8 cellular contexts compared by ENCODE assay signal in the genomic region with DNA sequence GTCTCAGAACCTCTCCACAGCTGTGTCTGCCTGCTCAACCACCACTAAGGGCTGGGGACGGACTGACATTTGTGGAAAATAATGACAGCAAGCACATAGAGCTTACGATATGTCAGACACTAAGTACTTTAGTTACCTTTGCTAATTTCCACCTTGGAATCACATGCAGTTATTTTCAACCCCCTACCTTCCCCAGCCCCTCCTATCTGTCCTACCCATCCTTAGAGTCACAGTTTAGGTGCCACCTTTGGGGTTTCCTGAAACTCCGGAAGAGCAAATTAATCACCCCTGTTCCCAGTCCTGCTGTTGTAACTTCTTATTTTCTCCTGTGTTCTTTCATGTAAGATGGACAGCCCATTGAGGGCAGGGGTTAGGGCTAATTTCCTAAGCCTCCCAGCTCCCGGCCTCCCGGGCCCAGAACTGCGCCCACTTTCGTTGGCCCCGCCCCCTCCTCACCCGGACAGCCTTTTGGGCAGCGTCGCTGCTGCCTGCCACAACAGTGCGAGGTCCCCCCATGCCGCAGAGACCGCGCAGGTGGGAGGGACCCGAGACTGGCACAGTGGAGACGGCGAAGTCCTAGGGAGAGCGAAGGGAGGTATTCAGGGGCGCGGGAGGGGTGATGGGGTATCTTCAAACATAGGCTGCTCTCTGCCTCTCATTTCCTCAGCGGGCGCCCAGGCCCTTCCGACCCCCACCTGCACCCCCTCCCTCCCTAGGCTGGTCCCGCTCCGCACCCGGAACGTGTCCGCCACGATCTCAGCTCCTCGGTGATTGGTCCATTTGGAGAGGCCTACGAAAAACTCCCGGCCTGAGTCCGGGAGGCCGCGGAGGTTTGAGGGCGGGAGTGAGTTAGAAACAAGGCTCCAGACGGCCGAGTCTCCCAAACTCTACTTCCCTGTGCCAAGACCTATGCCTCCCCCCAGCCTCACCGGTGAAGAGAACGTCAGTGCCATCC. TPM values are rescaled to one million over a fixed set of nuclear protein-coding genes. Genes with fewer than 3 reads are reported as not detected.
DNase-seq lines count a peak whose midpoint lies in the region; ATAC-seq and TF ChIP-seq lines count a peak whose summit lies in the region.
"Had no signal": no experiment of that assay in that cellular context is flagged by ENCODE, and none has a peak within 500 bp of the region (broad histone marks: within the 10 kb centered on the region; RNA-seq: fewer than 3 reads in every experiment).

No MANE protein-coding gene starts in this region.

- H4K20me1 ChIP-seq in GM23248 (ENCODE audit: insufficient read depth) (no peaks in the 10 kb centered on the region), SU-DHL-6 (ENCODE audit: low read depth, low read length) (no peaks in the 10 kb centered on the region)

- H3K9ac ChIP-seq in GM23248: peak overlapping the region; percentile 81
- H3K9ac ChIP-seq in SU-DHL-6 (ENCODE audit: low read length): no peak overlapping the region

- H3K27ac ChIP-seq in GM23248: no peak overlapping the region
- H3K27ac ChIP-seq in SU-DHL-6 (ENCODE audit: low read depth, low read length): peak overlapping the region; percentile 28; the same call in 1 of the 2 replicates

- H3K4me2 ChIP-seq in GM23248 (ENCODE audit: unreplicated experiment) (peak overlapping the region; percentile 87), SU-DHL-6 (ENCODE audit: low read depth, low read length, poor library complexity, severe bottlenecking) (peak overlapping the region; percentile 4)

- H3F3A ChIP-seq in GM23248 (ENCODE audit: insufficient read depth) (peaks cover 28% of the 10 kb centered on the region), SU-DHL-6 (ENCODE audit: insufficient read depth) (peaks cover 28% of the 10 kb centered on the region)

- H3K4me3 ChIP-seq in GM23248 (peak overlapping the region; percentile 75), SU-DHL-6 (ENCODE audit: insufficient read depth, low read length, poor library complexity, severe bottlenecking) (no peak overlapping the region)

- ATAC-seq in stimulated activated effector memory CD8-positive, alpha-beta T cell treated with anti-CD3 and anti-CD28 coated beads, Interleukin-12 subunit alpha, Interleukin-12 subunit beta, amount 100 ng/mL, for 72 hours: no peak

- peaks cover 12% of the 10 kb centered on the region for H3K9me3 Mint-ChIP-seq in glutamatergic neuron (ENCODE audit: unreplicated experiment)
- no peaks in the 10 kb centered on the region for H3K9me3 Mint-ChIP-seq in stimulated activated effector memory CD8-positive, alpha-beta T cell treated with anti-CD3 and anti-CD28 coated beads, Interleukin-12 subunit alpha, Interleukin-12 subunit beta, amount 100 ng/mL, for 72 hours

- H3K79me2 ChIP-seq in GM23248 (ENCODE audit: insufficient read depth) (peaks cover 12% of the 10 kb centered on the region), SU-DHL-6 (ENCODE audit: insufficient read depth, low read length) (no peaks in the 10 kb centered on the region)

- H3K36me3 ChIP-seq in GM23248 (ENCODE audit: low read depth) (peaks cover 35% of the 10 kb centered on the region), SU-DHL-6 (ENCODE audit: low read length) (peaks cover 10% of the 10 kb centered on the region; the same call in 1 of the 2 replicates)

- H3K9me3 ChIP-seq in GM23248 (ENCODE audit: low read depth) (no peaks in the 10 kb centered on the region), SU-DHL-6 (ENCODE audit: insufficient read depth, low read length) (no peaks in the 10 kb centered on the region)

- peaks cover 6% of the 10 kb centered on the region; the same call in 1 of the 2 replicates for H3K4me1 ChIP-seq in GM23248 (ENCODE audit: insufficient read depth)

- H3K4me1 Mint-ChIP-seq in glutamatergic neuron (ENCODE audit: low read depth, unreplicated experiment): peaks cover 6% of the 10 kb centered on the region
- H3K4me1 Mint-ChIP-seq in stimulated activated effector memory CD8-positive, alpha-beta T cell treated with anti-CD3 and anti-CD28 coated beads, Interleukin-12 subunit alpha, Interleukin-12 subunit beta, amount 100 ng/mL, for 72 hours: peaks cover 61% of the 10 kb centered on the region

- WGBS in GM23248 (ENCODE audit: low coverage in 1 of 2, low lambda C conversion rate in 2 of 2, missing lambda C conversion rate in 2 of 2), 2 experiments: 47 to 52% methylated on average over 31 to 41 of the region's 41 CpGs

- H3K27me3 Mint-ChIP-seq in glutamatergic neuron (ENCODE audit: unreplicated experiment): peaks cover 17% of the 10 kb centered on the region

- peak overlapping the region; percentile 28 for H3K27ac Mint-ChIP-seq in glutamatergic neuron (ENCODE audit: unreplicated experiment)
- H3K27ac Mint-ChIP-seq in stimulated activated effector memory CD8-positive, alpha-beta T cell treated with anti-CD3 and anti-CD28 coated beads, Interleukin-12 subunit alpha, Interleukin-12 subunit beta, amount 100 ng/mL, for 72 hours: peak overlapping the region; percentile 91

- TF ChIP-seq CTCF in SU-DHL-6 (IDR thresholded peaks at IDR 0.05; ENCODE audit: insufficient read depth, low read length, poor library complexity, severe bottlenecking) (no peak), glutamatergic neuron (IDR thresholded peaks at IDR 0.05; ENCODE audit: partially characterized antibody, unreplicated experiment) (no peak)

- H3K27me3 ChIP-seq in GM23248 (replicated peaks; ENCODE audit: insufficient read depth) (no peaks in the 10 kb centered on the region), SU-DHL-6 (ENCODE audit: low read length) (no peaks in the 10 kb centered on the region)

- H2AFZ ChIP-seq in GM23248 (peak overlapping the region; percentile 70), SU-DHL-6 (ENCODE audit: low read depth, low read length, severe bottlenecking) (no peak overlapping the region)

- H3K4me3 Mint-ChIP-seq in glutamatergic neuron (ENCODE audit: unreplicated experiment): peak overlapping the region; percentile 98
- H3K4me3 Mint-ChIP-seq in stimulated activated effector memory CD8-positive, alpha-beta T cell treated with anti-CD3 and anti-CD28 coated beads, Interleukin-12 subunit alpha, Interleukin-12 subunit beta, amount 100 ng/mL, for 72 hours: peak overlapping the region; percentile 87

- H3K36me3 Mint-ChIP-seq in glutamatergic neuron (ENCODE audit: unreplicated experiment): peaks cover 14% of the 10 kb centered on the region
- H3K36me3 Mint-ChIP-seq in stimulated activated effector memory CD8-positive, alpha-beta T cell treated with anti-CD3 and anti-CD28 coated beads, Interleukin-12 subunit alpha, Interleukin-12 subunit beta, amount 100 ng/mL, for 72 hours: peaks cover 55% of the 10 kb centered on the region

- H3K9me2 ChIP-seq in GM23248 (ENCODE audit: insufficient read depth): no peaks in the 10 kb centered on the region
- no peaks in the 10 kb centered on the region for H3K9me2 ChIP-seq in SU-DHL-6 (replicated peaks; ENCODE audit: insufficient read depth, low read length)

- DNase-seq in GM23248 (peak; percentile 57), glutamatergic neuron (no peak), inferior parietal cortex (ENCODE audit: extremely low spot score) (no peak), EL (no peak), HuH-7 (ENCODE audit: low spot score) (no peak)
- DNase-seq in stimulated activated effector memory CD8-positive, alpha-beta T cell treated with anti-CD3 and anti-CD28 coated beads, Interleukin-12 subunit alpha, Interleukin-12 subunit beta, amount 100 ng/mL, for 72 hours (ENCODE audit: low spot score in 2 of 2): no peak
- DNase-seq: SW 1271 had no signal

- in situ Hi-C loops in GM23248 (cut with MboI): no loop called here

RNA-seq across cellular contexts. Expression of a gene that starts 1.1 kb away (rescaled TPM):
- total RNA-seq in GM23248 (2014; rRNA removed; shearing (Covaris generic)): 76.6 and 93.3 TPM in 2 replicates
- 77.7 and 90.2 TPM in 2 replicates for polyA plus RNA-seq in GM23248 (2016; fragmentation: Nextera tagmentation; extraction: Ambion mirVana)
- 266 TPM for total RNA-seq in glutamatergic neuron (ENCODE audit: unreplicated experiment)

RNA-seq across cellular contexts. Expression of a gene that starts 4.8 kb away (rescaled TPM):
- not detected in 2 replicates for total RNA-seq in GM23248 (2014; rRNA removed; shearing (Covaris generic))
- polyA plus RNA-seq in GM23248 (2016; fragmentation: Nextera tagmentation; extraction: Ambion mirVana): not detected in 2 replicates
- not detected for total RNA-seq in glutamatergic neuron (ENCODE audit: unreplicated experiment)

RNA-seq across cellular contexts. Expression of a gene that starts 6.4 kb away (rescaled TPM):
- not detected in 2 replicates for total RNA-seq in GM23248 (2014; rRNA removed; shearing (Covaris generic))
- polyA plus RNA-seq in GM23248 (2016; fragmentation: Nextera tagmentation; extraction: Ambion mirVana): not detected in 2 replicates
- total RNA-seq in glutamatergic neuron (ENCODE audit: unreplicated experiment): 1.8 TPM

RNA-seq across cellular contexts. Expression of a gene that starts 8.3 kb away (rescaled TPM):
- total RNA-seq in GM23248 (2014; rRNA removed; shearing (Covaris generic)): 447 and 576 TPM in 2 replicates
- polyA plus RNA-seq in GM23248 (2016; fragmentation: Nextera tagmentation; extraction: Ambion mirVana): 784 and 791 TPM in 2 replicates
- total RNA-seq in glutamatergic neuron (ENCODE audit: unreplicated experiment): 310 TPM

RNA-seq across cellular contexts. Expression of a gene that starts 11.8 kb away (rescaled TPM):
- total RNA-seq in GM23248 (2014; rRNA removed; shearing (Covaris generic)): 4.3 and 7.1 TPM in 2 replicates
- 2.0 and 2.9 TPM in 2 replicates for polyA plus RNA-seq in GM23248 (2016; fragmentation: Nextera tagmentation; extraction: Ambion mirVana)
- 25.7 TPM for total RNA-seq in glutamatergic neuron (ENCODE audit: unreplicated experiment)
